In the genomic region with DNA sequence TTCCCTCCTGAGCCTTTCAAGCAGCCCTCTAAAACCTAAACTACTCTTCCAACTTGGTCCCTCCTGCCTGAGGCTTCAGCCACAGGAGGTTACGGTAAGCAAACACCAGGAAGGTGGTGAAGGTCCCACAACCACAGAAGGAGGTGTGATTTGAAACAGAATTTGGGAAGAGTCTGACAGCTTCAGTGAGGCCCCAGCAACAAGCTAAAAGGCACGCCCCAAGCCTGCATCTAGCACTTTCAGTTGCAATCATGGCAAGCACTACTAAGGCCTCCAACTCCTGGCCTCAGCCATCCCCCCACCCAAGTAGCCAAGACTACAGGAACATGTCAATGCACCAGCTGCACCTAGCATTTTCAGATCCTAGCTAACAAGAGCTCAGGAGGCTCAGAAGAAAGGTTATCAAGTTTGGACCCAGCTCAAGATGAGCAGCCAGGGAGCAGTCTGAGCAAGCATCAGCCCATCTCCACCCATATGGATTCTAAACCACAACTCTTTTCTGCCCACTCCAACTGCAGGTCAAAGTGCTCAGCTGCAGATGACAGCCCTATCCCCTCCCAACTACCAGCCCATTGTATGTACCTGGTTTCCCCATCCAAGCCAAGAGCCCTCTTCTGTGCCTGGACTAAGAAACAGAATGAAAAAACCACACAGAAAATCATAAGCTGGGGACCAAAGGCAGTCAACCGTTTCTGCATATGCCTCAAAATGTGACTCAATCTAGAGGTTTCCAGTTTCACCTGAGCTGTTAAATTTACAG, we compare ENCODE assay signal across 8 cellular contexts. TPM values are rescaled to one million over a fixed set of nuclear protein-coding genes. Genes with fewer than 3 reads are reported as not detected.
DNase-seq lines count a peak whose midpoint lies in the region; ATAC-seq lines count a peak whose summit lies in the region.

No MANE protein-coding gene starts in this region.

- DNase-seq in SIG-M5 treated with dmso at 0.1 percent for 504 hours (lab: John Stamatoyannopoulos, UW; ENCODE audit: unreplicated experiment), result peak; percentile 35
- DNase-seq in SIG-M5 (lab: John Stamatoyannopoulos, UW), result no peak
- DNase-seq in activated CD4-positive, alpha-beta memory T cell treated with anti-CD3 and anti-CD28 coated beads, Interleukin-2, amount 10 ng/mL, durations not matched to agents 7 days and 5 days, result peak; percentile 88

- no peak overlapping the region for H3K4me3 ChIP-seq in iPS-18a (ENCODE audit: low read length)

- H3K36me3 ChIP-seq in iPS-18a (ENCODE audit: control insufficient read depth, low read depth, low read length), result peaks cover 42% of the 10 kb centered on the region

- peak overlapping the region; percentile 38 for H3K27ac ChIP-seq in iPS-18a (ENCODE audit: low read length)
- peak overlapping the region; percentile 66 for H3K27ac ChIP-seq in temporal lobe (ENCODE audit: low read depth, low read length)

- H3K27me3 Mint-ChIP-seq in activated CD4-positive, alpha-beta memory T cell treated with anti-CD3 and anti-CD28 coated beads, Interleukin-2, amount 10 ng/mL, durations not matched to agents 7 days and 5 days, result no peaks in the 10 kb centered on the region

- no peaks in the 10 kb centered on the region for H3K9me3 Mint-ChIP-seq in activated CD4-positive, alpha-beta memory T cell treated with anti-CD3 and anti-CD28 coated beads, Interleukin-2, amount 10 ng/mL, durations not matched to agents 7 days and 5 days

- peaks cover 31% of the 10 kb centered on the region for H3K36me3 Mint-ChIP-seq in activated CD4-positive, alpha-beta memory T cell treated with anti-CD3 and anti-CD28 coated beads, Interleukin-2, amount 10 ng/mL, durations not matched to agents 7 days and 5 days (ENCODE audit: low read depth)

- peaks cover 95% of the 10 kb centered on the region for H3K4me1 Mint-ChIP-seq in activated CD4-positive, alpha-beta memory T cell treated with anti-CD3 and anti-CD28 coated beads, Interleukin-2, amount 10 ng/mL, durations not matched to agents 7 days and 5 days

- H3K4me3 Mint-ChIP-seq in activated CD4-positive, alpha-beta memory T cell treated with anti-CD3 and anti-CD28 coated beads, Interleukin-2, amount 10 ng/mL, durations not matched to agents 7 days and 5 days, result peak overlapping the region; percentile 74

- peak overlapping the region; percentile 99 for H3K27ac Mint-ChIP-seq in activated CD4-positive, alpha-beta memory T cell treated with anti-CD3 and anti-CD28 coated beads, Interleukin-2, amount 10 ng/mL, durations not matched to agents 7 days and 5 days

- no peaks in the 10 kb centered on the region for H3K9me3 ChIP-seq in iPS-18a (ENCODE audit: control insufficient read depth, low read depth, low read length)

- peak overlapping the region; percentile 15 for H3K9ac ChIP-seq in iPS-18a (ENCODE audit: low read length)

- CTCF ChIA-PET in activated CD4-positive, alpha-beta memory T cell treated with anti-CD3 and anti-CD28 coated beads, Interleukin-2, amount 10 ng/mL, durations not matched to agents 7 days and 5 days (lab: Charles Lee), result interaction anchor here (0.5 to 11.6 kb wide), 20 partner anchors 10 to 626 kb away, joined by 3 to 268 read pairs (median 5); a partner anchor contains a TSS

- ATAC-seq in HG03378 (IDR thresholded peaks at IDR 0.05; ENCODE audit: unreplicated experiment), result peak; percentile 25
- ATAC-seq in HG03159 (IDR thresholded peaks at IDR 0.05; ENCODE audit: unreplicated experiment), result no peak
- no peak for ATAC-seq in GM18519 (IDR thresholded peaks at IDR 0.05; ENCODE audit: low FRiP score, unreplicated experiment)

- POLR2A ChIA-PET in activated CD4-positive, alpha-beta memory T cell treated with anti-CD3 and anti-CD28 coated beads, Interleukin-2, amount 10 ng/mL, durations not matched to agents 7 days and 5 days (lab: Charles Lee), result interaction anchor here (0.6 to 10.8 kb wide), 24 partner anchors 9 to 324 kb away, joined by 3 to 364 read pairs (median 8); a partner anchor contains a TSS

- H3K27me3 ChIP-seq in iPS-18a (ENCODE audit: control insufficient read depth, insufficient read depth, low read length), result no peaks in the 10 kb centered on the region

- H3K4me1 ChIP-seq in iPS-18a (ENCODE audit: control insufficient read depth, low read depth, low read length), result peaks cover 61% of the 10 kb centered on the region

RNA-seq across cellular contexts. Expression of a gene that starts 10.4 kb away (rescaled TPM):
- total RNA-seq in activated CD4-positive, alpha-beta memory T cell treated with anti-CD3 and anti-CD28 coated beads, Interleukin-2, amount 10 ng/mL, durations not matched to agents 7 days and 5 days, result 100 to 1,000 TPM; 323 to 360 TPM
- 32.9 TPM for total RNA-seq in temporal lobe

RNA-seq across cellular contexts. Expression of a gene that starts 16.6 kb away (rescaled TPM):
- total RNA-seq in activated CD4-positive, alpha-beta memory T cell treated with anti-CD3 and anti-CD28 coated beads, Interleukin-2, amount 10 ng/mL, durations not matched to agents 7 days and 5 days, result 100 to 1,000 TPM; 991 to 999 TPM
- total RNA-seq in temporal lobe, result 1,313 TPM

RNA-seq across cellular contexts. Expression of a gene that starts 34.3 kb away (rescaled TPM):
- 10 to 100 TPM; 23.7 to 25.2 TPM for total RNA-seq in activated CD4-positive, alpha-beta memory T cell treated with anti-CD3 and anti-CD28 coated beads, Interleukin-2, amount 10 ng/mL, durations not matched to agents 7 days and 5 days
- total RNA-seq in temporal lobe, result 6.1 TPM

RNA-seq across cellular contexts. Expression of a gene that starts 44.6 kb away (rescaled TPM):
- 100 to 1,000 TPM; 226 TPM for total RNA-seq in activated CD4-positive, alpha-beta memory T cell treated with anti-CD3 and anti-CD28 coated beads, Interleukin-2, amount 10 ng/mL, durations not matched to agents 7 days and 5 days
- 83.6 TPM for total RNA-seq in temporal lobe

RNA-seq across cellular contexts. Expression of a gene that starts 55.5 kb away (rescaled TPM):
- 100 to 1,000 TPM; 121 to 122 TPM for total RNA-seq in activated CD4-positive, alpha-beta memory T cell treated with anti-CD3 and anti-CD28 coated beads, Interleukin-2, amount 10 ng/mL, durations not matched to agents 7 days and 5 days
- 4.2 TPM for total RNA-seq in temporal lobe
